In the genomic region with DNA sequence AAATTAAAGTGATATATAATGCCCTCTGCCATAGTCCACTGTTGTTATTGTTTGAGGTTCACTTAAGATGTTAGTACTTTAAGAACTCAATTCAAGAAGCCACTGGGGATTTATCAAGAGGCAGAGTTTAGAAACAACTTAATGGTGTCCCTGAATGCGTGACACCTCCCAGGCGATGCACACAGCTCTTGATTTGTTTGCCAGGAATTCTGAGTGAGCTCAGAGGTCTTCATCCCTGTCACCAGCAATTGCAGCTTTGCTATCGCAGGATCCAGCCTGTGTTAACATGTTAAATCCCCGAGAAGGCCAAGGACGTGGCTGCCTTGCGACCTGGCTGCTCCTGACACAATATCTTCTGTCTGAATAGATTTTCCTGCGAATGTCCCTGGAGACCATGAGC, we compare ENCODE assay signal across 20 cellular contexts.
A peak's percentile ranks its signal among the peaks of the same experiment; 100 is the strongest.
DNase-seq lines count a peak whose midpoint lies in the region; ATAC-seq and TF ChIP-seq lines count a peak whose summit lies in the region.
"Had no signal": no experiment of that assay in that cellular context is flagged by ENCODE, and none has a peak within 500 bp of the region (broad histone marks: within the 10 kb centered on the region; RNA-seq: fewer than 3 reads in every experiment).

No MANE protein-coding gene starts in this region.

- no peak overlapping the region for H3K23ac ChIP-seq in IMR-90 (ENCODE audit: low read depth, low read length)

- no peak overlapping the region for H3K56ac ChIP-seq in IMR-90 (ENCODE audit: extremely low read depth, insufficient read depth, low read length)

- TF ChIP-seq POLR2A in IMR-90 (IDR thresholded peaks at IDR 0.05; ENCODE audit: low read depth, low read length) = no peak

- H3K14ac ChIP-seq in IMR-90 (replicated peaks; ENCODE audit: low read depth, low read length) = no peak overlapping the region

- no peak overlapping the region for H2BK15ac ChIP-seq in IMR-90 (ENCODE audit: low read depth, low read length)

- dilution Hi-C loops in IMR-90 (cut with HindIII; ENCODE audit: low sequenced_read_pairs, unreplicated experiment) = no loop called here

- no peak overlapping the region for H4K8ac ChIP-seq in IMR-90 (ENCODE audit: low read depth in 2 of 2, low read length in 2 of 2)

- CTCF ChIA-PET in IMR-90 (lab: Yijun Ruan, JAX) = no interaction called here

- no peak overlapping the region for H3K4me2 ChIP-seq in IMR-90 (ENCODE audit: low read depth, low read length)

- H4K91ac ChIP-seq in IMR-90 (ENCODE audit: insufficient read depth, low read depth, low read length) = no peak overlapping the region

- H3K36me3 ChIP-seq in IMR-90 (ENCODE audit: control insufficient read depth, insufficient read depth, low read length) = no peaks in the 10 kb centered on the region
- H3K36me3 ChIP-seq: BE2C had no signal

- H3K4me1 ChIP-seq in IMR-90 (ENCODE audit: control insufficient read depth, insufficient read depth, low read length) = peaks cover 2% of the 10 kb centered on the region; the same call in 1 of the 2 replicates
- H3K4me1 ChIP-seq: BE2C had no signal

- no peak overlapping the region for H3K4ac ChIP-seq in IMR-90 (ENCODE audit: low read depth, low read length)

- no peaks in the 10 kb centered on the region for H3K27me3 ChIP-seq in IMR-90 (ENCODE audit: control insufficient read depth, insufficient read depth, low read length)
- H3K27me3 ChIP-seq: BE2C had no signal

- H2BK20ac ChIP-seq in IMR-90 (ENCODE audit: low read depth, low read length) = no peak overlapping the region

- H3K9me1 ChIP-seq in IMR-90 (ENCODE audit: insufficient read depth, low read length) = peaks cover 13% of the 10 kb centered on the region

- H2AK5ac ChIP-seq in IMR-90 (ENCODE audit: low read depth, low read length) = no peak overlapping the region; the same call in 1 of the 2 replicates

- POLR2A ChIA-PET in IMR-90 (lab: Charles Lee; ENCODE audit: unreplicated experiment) = no interaction called here

- no peak overlapping the region for H3K4me3 ChIP-seq in IMR-90 (ENCODE audit: insufficient read depth, low read depth, low read length)
- H3K4me3 ChIP-seq: GM23248 had no signal

- no peak overlapping the region for H3K9ac ChIP-seq in IMR-90 (ENCODE audit: low read depth, low read length)
- H3K9ac ChIP-seq: GM23248 had no signal

- no peak overlapping the region for H2BK120ac ChIP-seq in IMR-90 (ENCODE audit: low read depth, low read length)

- DNase-seq in NCI-H1436 (lab: John Stamatoyannopoulos, UW) (peak; percentile 18), NCI-H1436 treated with DMSO at 0.1 percent for 48 hours (lab: John Stamatoyannopoulos, UW) (no peak), left cardiac atrium (no peak), left ventricle myocardium superior (no peak), IMR-90 (no peak), DMS 273 (lab: John Stamatoyannopoulos, UW; ENCODE audit: unreplicated experiment) (no peak), GM20000 (ENCODE audit: low spot score) (no peak)
- DNase-seq: ACHN; AML-193; BE2C; C1 segment of cervical spinal cord; Calu3; CD4-positive, alpha-beta memory T cell; COR-L47; DMS153; DND-41; GM23248; H7; HCEC 1CT had no signal

- no peak overlapping the region for H2BK5ac ChIP-seq in IMR-90 (ENCODE audit: low read depth, low read length, poor library complexity, severe bottlenecking)

- H3K18ac ChIP-seq in IMR-90 (ENCODE audit: low read depth, low read length) = no peak overlapping the region

- TF ChIP-seq RAD21 in IMR-90 (IDR thresholded peaks at IDR 0.05; ENCODE audit: low read length) = no peak

- in situ Hi-C loops in IMR-90 (cut with MboI; ENCODE audit: low sequenced_read_pairs) = no loop called here

- H3K9me3 ChIP-seq in IMR-90 (ENCODE audit: control insufficient read depth, insufficient read depth, low read length) = no peaks in the 10 kb centered on the region
- H3K9me3 ChIP-seq: BE2C had no signal

- no peaks in the 10 kb centered on the region for H3K79me1 ChIP-seq in IMR-90 (ENCODE audit: low read depth in 1 of 2, low read length in 2 of 2)

- H3K27ac ChIP-seq in IMR-90 (ENCODE audit: insufficient read depth, low read length) = no peak overlapping the region
- H3K27ac ChIP-seq: 22Rv1, GM23248 had no signal

- no peak overlapping the region for H2AK9ac ChIP-seq in IMR-90 (replicated peaks; ENCODE audit: low read depth, low read length, poor library complexity)

- TF ChIP-seq CTCF in IMR-90 (conservative IDR thresholded peaks at IDR 0.05; ENCODE audit: low read depth, low read length) (no peak), GM20000 (IDR thresholded peaks at IDR 0.05; ENCODE audit: extremely low read depth, missing control alignments) (no peak)

- ATAC-seq in left cardiac atrium (peak; percentile 30 to 42), left ventricle myocardium superior (no peak), IMR-90 (ENCODE audit: low read depth) (no peak)

- intact Hi-C loops in left cardiac atrium (cut with DNase I) = no loop called here
- intact Hi-C loops in left ventricle myocardium superior (cut with micrococcal nuclease) = no loop called here
- intact Hi-C loops in IMR-90 (cut with micrococcal nuclease) = loop anchor here (5.0 kb wide), 1 partner anchor 82 kb away; no protein-coding TSS in a partner anchor

- no peaks in the 10 kb centered on the region for H4K20me1 ChIP-seq in IMR-90 (ENCODE audit: insufficient read depth, low read length)

- H2AFZ ChIP-seq in IMR-90 (replicated peaks; ENCODE audit: low read length, poor library complexity) = peak overlapping the region; percentile 12
- H2AFZ ChIP-seq: GM23248 had no signal

- no TSS peak for BruUV-seq in IMR-90 (replicated peaks; lab: Mats Ljungman, UMichigan)

- WGBS in IMR-90 (ENCODE audit: extremely low coverage in 2 of 2, insufficient read length in 1 of 2), 2 experiments = 46% methylated on average over 5 of the region's 7 CpGs; no CpG with 5 or more reads in 1 of the 2 experiments

- H4K5ac ChIP-seq in IMR-90 (ENCODE audit: low read depth, low read length) = no peak overlapping the region

TF ChIP-seq in IMR-90, 13 proteins besides CTCF, POLR2A, EP300 and RAD21:
- TF ChIP-seq RCOR1 (IDR thresholded peaks at IDR 0.05; ENCODE audit: insufficient replicate concordance, low read length) = no peak
- TF ChIP-seq MAFK (IDR thresholded peaks at IDR 0.05; ENCODE audit: low read depth, low read length) = no peak
- TF ChIP-seq MAZ (IDR thresholded peaks at IDR 0.05; ENCODE audit: borderline replicate concordance, low read depth, low read length) = no peak
- TF ChIP-seq CHD1 (IDR thresholded peaks at IDR 0.05; ENCODE audit: low read depth, low read length) = no peak
- TF ChIP-seq BHLHE40 (IDR thresholded peaks at IDR 0.05; ENCODE audit: low read depth, low read length) = no peak
- TF ChIP-seq SMC3 (IDR thresholded peaks at IDR 0.05; ENCODE audit: low read depth, low read length) = no peak
- TF ChIP-seq, protein P1, sequence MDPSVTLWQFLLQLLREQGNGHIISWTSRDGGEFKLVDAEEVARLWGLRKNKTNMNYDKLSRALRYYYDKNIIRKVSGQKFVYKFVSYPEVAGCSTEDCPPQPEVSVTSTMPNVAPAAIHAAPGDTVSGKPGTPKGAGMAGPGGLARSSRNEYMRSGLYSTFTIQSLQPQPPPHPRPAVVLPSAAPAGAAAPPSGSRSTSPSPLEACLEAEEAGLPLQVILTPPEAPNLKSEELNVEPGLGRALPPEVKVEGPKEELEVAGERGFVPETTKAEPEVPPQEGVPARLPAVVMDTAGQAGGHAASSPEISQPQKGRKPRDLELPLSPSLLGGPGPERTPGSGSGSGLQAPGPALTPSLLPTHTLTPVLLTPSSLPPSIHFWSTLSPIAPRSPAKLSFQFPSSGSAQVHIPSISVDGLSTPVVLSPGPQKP (IDR thresholded peaks at IDR 0.05; ENCODE audit: borderline replicate concordance, low read depth, low read length) = no peak
- no peak for TF ChIP-seq CEBPB (IDR thresholded peaks at IDR 0.05; ENCODE audit: low read depth, low read length)
- no peak for TF ChIP-seq FOS (IDR thresholded peaks at IDR 0.05; ENCODE audit: low read depth, low read length)
- TF ChIP-seq, protein P2, sequence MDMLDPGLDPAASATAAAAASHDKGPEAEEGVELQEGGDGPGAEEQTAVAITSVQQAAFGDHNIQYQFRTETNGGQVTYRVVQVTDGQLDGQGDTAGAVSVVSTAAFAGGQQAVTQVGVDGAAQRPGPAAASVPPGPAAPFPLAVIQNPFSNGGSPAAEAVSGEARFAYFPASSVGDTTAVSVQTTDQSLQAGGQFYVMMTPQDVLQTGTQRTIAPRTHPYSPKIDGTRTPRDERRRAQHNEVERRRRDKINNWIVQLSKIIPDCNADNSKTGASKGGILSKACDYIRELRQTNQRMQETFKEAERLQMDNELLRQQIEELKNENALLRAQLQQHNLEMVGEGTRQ (IDR thresholded peaks at IDR 0.05; ENCODE audit: low read depth, low read length) = no peak
- TF ChIP-seq RFX5 (IDR thresholded peaks at IDR 0.05; ENCODE audit: low read depth, low read length) = no peak
- no peak for TF ChIP-seq NFE2L2 (IDR thresholded peaks at IDR 0.05; ENCODE audit: low read depth, low read length)
- TF ChIP-seq MXI1 (IDR thresholded peaks at IDR 0.05; ENCODE audit: borderline replicate concordance, low read depth, low read length) = no peak

Comparison
In these comparisons a context has a peak if more than half of its experiments do, and no peak if none do; other contexts are left out.
1. ATAC-seq: peak in left cardiac atrium (2 of 2); none in left ventricle myocardium superior (single experiment) and IMR-90 (single experiment).